ENCODE assay signal across 18 cellular contexts in genomic region chr4:182847543-182847942, GRCh38.
"Had no signal": no experiment of that assay in that cellular context is flagged by ENCODE, and none has a peak within 500 bp of the region (broad histone marks: within the 10 kb centered on the region; RNA-seq: fewer than 3 reads in every experiment).

No MANE protein-coding gene starts in this region.

- H3K9me3 ChIP-seq: stomach, thoracic aorta, transverse colon had no signal

- H3K36me3 ChIP-seq: esophagus squamous epithelium, stomach, thoracic aorta, transverse colon had no signal

- DNase-seq: cortex of kidney; dorsolateral prefrontal cortex; effector CD8-positive, alpha-beta T cell; esophagus squamous epithelium; foreskin fibroblast; immature natural killer cell; kidney; left cardiac atrium; left ventricle myocardium superior; mesenchymal stem cell; midbrain; stimulated activated naive CD4-positive, alpha-beta T cell; stomach; substantia nigra; transverse colon had no signal

- H3K79me2 ChIP-seq: parathyroid adenoma had no signal

- FAIRE-seq: kidney had no signal

- H3K27ac ChIP-seq: dorsolateral prefrontal cortex, parathyroid adenoma, stomach, thoracic aorta, transverse colon had no signal

- H3K4me3 ChIP-seq: dorsolateral prefrontal cortex, esophagus squamous epithelium, lung, stomach, thoracic aorta, transverse colon had no signal

- H2AFZ ChIP-seq: parathyroid adenoma had no signal

- H3K27me3 ChIP-seq: esophagus squamous epithelium, stomach, transverse colon had no signal

- H3K4me1 ChIP-seq: parathyroid adenoma, stomach, transverse colon had no signal

- H3K9ac ChIP-seq: parathyroid adenoma had no signal
